Comparison of ENCODE assay signal across 8 cellular contexts in genomic region chr17:59707971-59708425, GRCh38. TPM values are rescaled to one million over a fixed set of nuclear protein-coding genes. Genes with fewer than 3 reads are reported as not detected.
DNase-seq lines count a peak whose midpoint lies in the region; ATAC-seq and TF ChIP-seq lines count a peak whose summit lies in the region.

No MANE protein-coding gene starts in this region.

- peak overlapping the region; percentile 97 for H3K9ac ChIP-seq in iPS-15b (ENCODE audit: low read depth, low read length)

- H3K27me3 Mint-ChIP-seq in activated naive CD8-positive, alpha-beta T cell treated with anti-CD3 and anti-CD28 coated beads, Interleukin-2, amount 10 ng/mL, durations not matched to agents 7 days and 5 days, result no peaks in the 10 kb centered on the region
- no peaks in the 10 kb centered on the region for H3K27me3 Mint-ChIP-seq in stimulated activated naive B cell treated with anti-CD40 and anti-IgM and Interleukin-4, amounts not matched to agents 10 μg/mL and 1 μg/mL and 100 μg/mL, for 72 hours

- ATAC-seq in activated naive CD8-positive, alpha-beta T cell treated with anti-CD3 and anti-CD28 coated beads, Interleukin-2, amount 10 ng/mL, durations not matched to agents 7 days and 5 days (ENCODE audit: low read depth), result no peak
- ATAC-seq in stimulated activated naive B cell treated with anti-CD40 and anti-IgM and Interleukin-4, amounts not matched to agents 10 μg/mL and 1 μg/mL and 100 μg/mL, for 72 hours (replicated peaks), result peak in 1 of 2 donors; percentile 2

- POLR2A ChIA-PET in A673 (lab: Charles Lee; ENCODE audit: low non-redundant PET), result interaction anchor here (0.7 kb wide), 1 partner anchor 130 kb away, joined by 8 read pairs; no protein-coding TSS in a partner anchor
- POLR2A ChIA-PET in activated naive CD8-positive, alpha-beta T cell treated with anti-CD3 and anti-CD28 coated beads, Interleukin-2, amount 10 ng/mL, durations not matched to agents 7 days and 5 days (lab: Charles Lee), result interaction anchor here (1.0 to 2.3 kb wide), 6 partner anchors 44 to 257 kb away, joined by 3 to 20 read pairs (median 6); partner anchors contain the start of genes CLTC, DHX40 and RNFT1

- peaks cover 26% of the 10 kb centered on the region for H3K4me1 ChIP-seq in A673 (ENCODE audit: insufficient read depth, low read length, poor library complexity, severe bottlenecking)
- peaks cover 11% of the 10 kb centered on the region for H3K4me1 ChIP-seq in iPS-15b (ENCODE audit: control insufficient read depth, insufficient read depth, low read length)

- no peaks in the 10 kb centered on the region for H3K9me3 Mint-ChIP-seq in activated naive CD8-positive, alpha-beta T cell treated with anti-CD3 and anti-CD28 coated beads, Interleukin-2, amount 10 ng/mL, durations not matched to agents 7 days and 5 days
- no peaks in the 10 kb centered on the region for H3K9me3 Mint-ChIP-seq in stimulated activated naive B cell treated with anti-CD40 and anti-IgM and Interleukin-4, amounts not matched to agents 10 μg/mL and 1 μg/mL and 100 μg/mL, for 72 hours

- H3K9me3 ChIP-seq in A673 (ENCODE audit: low read depth, low read length, poor library complexity, severe bottlenecking) (no peaks in the 10 kb centered on the region), iPS-15b (ENCODE audit: control insufficient read depth, insufficient read depth, low read length) (no peaks in the 10 kb centered on the region)

- peak overlapping the region; percentile 95 for H3K4me3 Mint-ChIP-seq in activated naive CD8-positive, alpha-beta T cell treated with anti-CD3 and anti-CD28 coated beads, Interleukin-2, amount 10 ng/mL, durations not matched to agents 7 days and 5 days
- peak overlapping the region; percentile 98 to 99 for H3K4me3 Mint-ChIP-seq in stimulated activated naive B cell treated with anti-CD40 and anti-IgM and Interleukin-4, amounts not matched to agents 10 μg/mL and 1 μg/mL and 100 μg/mL, for 72 hours

- H3K4me1 Mint-ChIP-seq in activated naive CD8-positive, alpha-beta T cell treated with anti-CD3 and anti-CD28 coated beads, Interleukin-2, amount 10 ng/mL, durations not matched to agents 7 days and 5 days, result peaks cover 37% of the 10 kb centered on the region
- peaks cover 36 to 58% of the 10 kb centered on the region in 2 donors for H3K4me1 Mint-ChIP-seq in stimulated activated naive B cell treated with anti-CD40 and anti-IgM and Interleukin-4, amounts not matched to agents 10 μg/mL and 1 μg/mL and 100 μg/mL, for 72 hours

- CTCF ChIA-PET in A673 (lab: Charles Lee), result interaction anchor here (0.6 to 0.8 kb wide), 2 partner anchors 21 to 292 kb away, joined by 3 to 6 read pairs; no protein-coding TSS in a partner anchor

- no peak for TF ChIP-seq CTCF in A673 (conservative IDR thresholded peaks at IDR 0.05; ENCODE audit: low read depth, low read length)

- BruUV-seq in A673 (replicated peaks; lab: Mats Ljungman, UMichigan), result no TSS peak

- H3K36me3 Mint-ChIP-seq in activated naive CD8-positive, alpha-beta T cell treated with anti-CD3 and anti-CD28 coated beads, Interleukin-2, amount 10 ng/mL, durations not matched to agents 7 days and 5 days, result peaks cover 14% of the 10 kb centered on the region
- H3K36me3 Mint-ChIP-seq in stimulated activated naive B cell treated with anti-CD40 and anti-IgM and Interleukin-4, amounts not matched to agents 10 μg/mL and 1 μg/mL and 100 μg/mL, for 72 hours, result peaks cover 19 to 41% of the 10 kb centered on the region in 2 donors

- H3K27me3 ChIP-seq in A673 (replicated peaks; ENCODE audit: insufficient read depth, low read depth, low read length, poor library complexity) (no peaks in the 10 kb centered on the region), iPS-15b (ENCODE audit: control insufficient read depth, insufficient read depth, low read length) (no peaks in the 10 kb centered on the region)

- H3K4me3 ChIP-seq in A673 (ENCODE audit: low read depth, low read length, poor library complexity, severe bottlenecking) (peak overlapping the region; percentile 95), iPS-15b (ENCODE audit: low read depth, low read length) (peak overlapping the region; percentile 99)

- peaks cover 14% of the 10 kb centered on the region for H3K36me3 ChIP-seq in A673 (ENCODE audit: insufficient read depth, low read length, poor library complexity, severe bottlenecking)
- H3K36me3 ChIP-seq in iPS-15b (ENCODE audit: control insufficient read depth, insufficient read depth, low read length), result no peaks in the 10 kb centered on the region

- intact Hi-C loops in A673 (cut with micrococcal nuclease; ENCODE audit: unreplicated experiment), result loop anchor here (5.0 kb wide), 1 partner anchor 141 kb away; the partner anchor contains the start of gene DHX40

- DNase-seq in A673 (ENCODE audit: low spot score) (peak; percentile 10), HCEC 1CT (peak; percentile 20), NCI-H345 treated with DMSO at 0.1 percent for 48 hours (lab: John Stamatoyannopoulos, UW; ENCODE audit: unreplicated experiment) (no peak), D341Med (ENCODE audit: low spot score) (no peak)
- DNase-seq in activated naive CD8-positive, alpha-beta T cell treated with anti-CD3 and anti-CD28 coated beads, Interleukin-2, amount 10 ng/mL, durations not matched to agents 7 days and 5 days, result no peak
- DNase-seq in stimulated activated naive B cell treated with anti-CD40 and anti-IgM and Interleukin-4, amounts not matched to agents 10 μg/mL and 1 μg/mL and 100 μg/mL, for 72 hours, result no peak
- no peak for DNase-seq in activated CD4-positive, CD25-positive, alpha-beta regulatory T cell treated with anti-CD3 and anti-CD28 coated beads, Interleukin-2, amount 50 U/mL, for 72 hours

- peak overlapping the region; percentile 95 for H3K27ac Mint-ChIP-seq in activated naive CD8-positive, alpha-beta T cell treated with anti-CD3 and anti-CD28 coated beads, Interleukin-2, amount 10 ng/mL, durations not matched to agents 7 days and 5 days
- peak overlapping the region; percentile 99 for H3K27ac Mint-ChIP-seq in stimulated activated naive B cell treated with anti-CD40 and anti-IgM and Interleukin-4, amounts not matched to agents 10 μg/mL and 1 μg/mL and 100 μg/mL, for 72 hours

- H3K27ac ChIP-seq in A673 (ENCODE audit: low read depth, low read length, poor library complexity, severe bottlenecking), result peak overlapping the region; percentile 85

RNA-seq across cellular contexts. Expression of gene VMP1, which starts 0.5 kb away (rescaled TPM):
- total RNA-seq in A673 (2021), result 107 and 110 TPM in 2 replicates
- 100 to 1,000 TPM; 114 to 116 TPM for total RNA-seq in activated naive CD8-positive, alpha-beta T cell treated with anti-CD3 and anti-CD28 coated beads, Interleukin-2, amount 10 ng/mL, durations not matched to agents 7 days and 5 days

RNA-seq across cellular contexts. Expression of gene PTRH2, which starts 0.8 kb away (rescaled TPM):
- 46.8 and 50.3 TPM in 2 replicates for total RNA-seq in A673 (2021)
- 10 to 100 TPM; 16.2 to 17.3 TPM for total RNA-seq in activated naive CD8-positive, alpha-beta T cell treated with anti-CD3 and anti-CD28 coated beads, Interleukin-2, amount 10 ng/mL, durations not matched to agents 7 days and 5 days

Comparison
In these comparisons a context has a peak if more than half of its experiments do, and no peak if none do; other contexts are left out.
1. DNase-seq: peak in A673 (single experiment) and HCEC 1CT (single experiment); none in activated naive CD8-positive, alpha-beta T cell treated with anti-CD3 and anti-CD28 coated beads, Interleukin-2, amount 10 ng/mL, durations not matched to agents 7 days and 5 days (single experiment), stimulated activated naive B cell treated with anti-CD40 and anti-IgM and Interleukin-4, amounts not matched to agents 10 μg/mL and 1 μg/mL and 100 μg/mL, for 72 hours (single experiment), NCI-H345 treated with DMSO at 0.1 percent for 48 hours (single experiment), activated CD4-positive, CD25-positive, alpha-beta regulatory T cell treated with anti-CD3 and anti-CD28 coated beads, Interleukin-2, amount 50 U/mL, for 72 hours (single experiment) and D341Med (single experiment).